ENCODE assay signal across 2 cellular contexts in genomic region chr9:127844821-127845359, GRCh38.
TF ChIP-seq lines count a peak whose summit lies in the region.

No MANE protein-coding gene starts in this region.

TF ChIP-seq in endothelial cell of umbilical vein, 7 proteins besides CTCF, POLR2A, EP300 and RAD21:
- TF ChIP-seq GATA2 (IDR thresholded peaks at IDR 0.05; ENCODE audit: insufficient read depth, insufficient read length, low read depth, low read length) (peak; percentile 60), MYC (IDR thresholded peaks at IDR 0.05; ENCODE audit: low read depth, low read length) (no peak), FOS (IDR thresholded peaks at IDR 0.05; ENCODE audit: borderline replicate concordance, insufficient read depth, low read length) (peak; percentile 83), POLR2AphosphoS5 (IDR thresholded peaks at IDR 0.05; ENCODE audit: insufficient read depth, low read depth, low read length) (peak; percentile 97), JUN (IDR thresholded peaks at IDR 0.05; ENCODE audit: borderline replicate concordance, insufficient read depth, insufficient read length, low read depth) (peak; percentile 27)
TF ChIP-seq in endothelial cell of umbilical vein: peak in this region for 4.

TF ChIP-seq in HepG2, 621 proteins besides CTCF, POLR2A, EP300 and RAD21:
- TF ChIP-seq ZNF687 (CRISPR knock-in tag; IDR thresholded peaks at IDR 0.05) (peak; percentile 34; the same call in 1 of the 2 replicates), SP4 (CRISPR knock-in tag; IDR thresholded peaks at IDR 0.05) (no peak)
TF ChIP-seq in HepG2: peak in this region for 1.
